ENCODE assay signal across 8 cellular contexts in genomic region chr1:159826436-159827101, GRCh38. TPM values are rescaled to one million over a fixed set of nuclear protein-coding genes. Genes with fewer than 3 reads are reported as not detected.
DNase-seq lines count a peak whose midpoint lies in the region; ATAC-seq and TF ChIP-seq lines count a peak whose summit lies in the region.

Gene SLAMF8, plus strand, starts transcription at chr1:159826873. Its CDS starts 26 bp downstream, at chr1:159826899.

- no peak within 1 kb of the TSS for H3K27ac ChIP-seq in CD4-positive, CD25-positive, alpha-beta regulatory T cell (ENCODE audit: insufficient read depth, low read length, poor library complexity, severe bottlenecking)
- H3K27ac ChIP-seq in upper lobe of left lung: peak within 1 kb of the TSS in 3 of 4 donors; percentile 51 to 70 (median 66)

- TF ChIP-seq EP300 in upper lobe of left lung (IDR thresholded peaks at IDR 0.05): no peak

- WGBS in upper lobe of left lung, 2 donors: 49 to 65% methylated on average over 11 of the region's 11 CpGs

- peak in 2 of 3 donors; percentile 13 to 68 for DNase-seq in CD4-positive, CD25-positive, alpha-beta regulatory T cell
- DNase-seq in Kasumi-1 (lab: John Stamatoyannopoulos, UW) (peak; percentile 32 to 51), activated gamma-delta T cell treated with Interleukin-2 at 50 U/mL for 16 hours (peak; percentile 68), upper lobe of left lung (peak in 1 of 2 donors; percentile 76), NCI-H1694 (lab: John Stamatoyannopoulos, UW) (no peak), GOT3 (lab: John Stamatoyannopoulos, UW) (no peak)
- peak; percentile 88 for DNase-seq in natural killer cell treated with Interleukin-12 subunit alpha and Interleukin-12 subunit beta and Interleukin-15 and Interleukin-18, amount 100 ng/mL, for 72 hours (ENCODE audit: low spot score)

- no peak within 1 kb of the TSS for H3K4me3 ChIP-seq in CD4-positive, CD25-positive, alpha-beta regulatory T cell (ENCODE audit: low read depth, low read length)
- H3K4me3 ChIP-seq in upper lobe of left lung: peak within 1 kb of the TSS in 3 of 4 donors; percentile 8 to 37 (median 30)

- H3K27me3 ChIP-seq in CD4-positive, CD25-positive, alpha-beta regulatory T cell (ENCODE audit: control insufficient read depth, insufficient read depth, low read length): no peaks in the 10 kb centered on the region
- no peaks in the 10 kb centered on the region for H3K27me3 ChIP-seq in upper lobe of left lung

- peak in 1 of 4 donors; percentile 38 for TF ChIP-seq POLR2A in upper lobe of left lung (IDR thresholded peaks at IDR 0.05)

- peaks cover 5% of the 10 kb centered on the region for H3K27me3 Mint-ChIP-seq in CD4-positive, CD25-positive, alpha-beta regulatory T cell
- peaks cover 17 to 26% of the 10 kb centered on the region in 2 donors for H3K27me3 Mint-ChIP-seq in natural killer cell treated with Interleukin-12 subunit alpha and Interleukin-12 subunit beta and Interleukin-15 and Interleukin-18, amount 100 ng/mL, for 72 hours

- H3K27ac Mint-ChIP-seq in CD4-positive, CD25-positive, alpha-beta regulatory T cell: peak within 1 kb of the TSS in 2 of 3 donors; percentile 67 to 76
- peak within 1 kb of the TSS; percentile 85 to 95 for H3K27ac Mint-ChIP-seq in natural killer cell treated with Interleukin-12 subunit alpha and Interleukin-12 subunit beta and Interleukin-15 and Interleukin-18, amount 100 ng/mL, for 72 hours

- no peaks in the 10 kb centered on the region for H3K9me3 ChIP-seq in CD4-positive, CD25-positive, alpha-beta regulatory T cell (ENCODE audit: control insufficient read depth in 2 of 2, low read length in 2 of 2)
- no peaks in the 10 kb centered on the region for H3K9me3 ChIP-seq in upper lobe of left lung

- peak within 1 kb of the TSS in 2 of 4 donors; percentile 39 to 59 for H3K4me3 Mint-ChIP-seq in CD4-positive, CD25-positive, alpha-beta regulatory T cell
- peak within 1 kb of the TSS; percentile 77 for H3K4me3 Mint-ChIP-seq in natural killer cell treated with Interleukin-12 subunit alpha and Interleukin-12 subunit beta and Interleukin-15 and Interleukin-18, amount 100 ng/mL, for 72 hours

- H3K4me1 Mint-ChIP-seq in CD4-positive, CD25-positive, alpha-beta regulatory T cell: peaks cover 6 to 32% (median 24%) of the 10 kb centered on the region in 4 donors
- peaks cover 79 to 80% of the 10 kb centered on the region in 2 donors for H3K4me1 Mint-ChIP-seq in natural killer cell treated with Interleukin-12 subunit alpha and Interleukin-12 subunit beta and Interleukin-15 and Interleukin-18, amount 100 ng/mL, for 72 hours (ENCODE audit: low read depth in 2 of 2)

- peaks cover 19% of the 10 kb centered on the region for H3K4me1 ChIP-seq in CD4-positive, CD25-positive, alpha-beta regulatory T cell (ENCODE audit: control insufficient read depth, insufficient read depth, low read length, poor library complexity, severe bottlenecking)
- peaks cover 7 to 36% (median 23%) of the 10 kb centered on the region in 4 donors for H3K4me1 ChIP-seq in upper lobe of left lung

- no peaks in the 10 kb centered on the region for H3K36me3 ChIP-seq in CD4-positive, CD25-positive, alpha-beta regulatory T cell (ENCODE audit: control insufficient read depth, insufficient read depth, low read length)
- no peaks in the 10 kb centered on the region for H3K36me3 ChIP-seq in upper lobe of left lung

- H3K9me3 Mint-ChIP-seq in CD4-positive, CD25-positive, alpha-beta regulatory T cell: peaks cover 0 to 1% (median 0%) of the 10 kb centered on the region in 7 donors
- no peaks in the 10 kb centered on the region for H3K9me3 Mint-ChIP-seq in natural killer cell treated with Interleukin-12 subunit alpha and Interleukin-12 subunit beta and Interleukin-15 and Interleukin-18, amount 100 ng/mL, for 72 hours

- no peaks in the 10 kb centered on the region for H3K36me3 Mint-ChIP-seq in CD4-positive, CD25-positive, alpha-beta regulatory T cell
- peaks cover 10% of the 10 kb centered on the region for H3K36me3 Mint-ChIP-seq in natural killer cell treated with Interleukin-12 subunit alpha and Interleukin-12 subunit beta and Interleukin-15 and Interleukin-18, amount 100 ng/mL, for 72 hours

- no peak for TF ChIP-seq CTCF in upper lobe of left lung (IDR thresholded peaks at IDR 0.05)

- peak; percentile 35 to 63 for ATAC-seq in CD4-positive, CD25-positive, alpha-beta regulatory T cell (ENCODE audit: low read depth in 2 of 2)
- peak; percentile 93 for ATAC-seq in natural killer cell treated with Interleukin-12 subunit alpha and Interleukin-12 subunit beta and Interleukin-15 and Interleukin-18, amount 100 ng/mL, for 72 hours
- peak in 1 of 2 donors; percentile 66 for ATAC-seq in upper lobe of left lung (ENCODE audit: low FRiP score in 2 of 2)
- ATAC-seq in HG02870 (IDR thresholded peaks at IDR 0.05; ENCODE audit: unreplicated experiment): no peak

RNA-seq across cellular contexts. Expression of gene SLAMF8, which starts in this region (rescaled TPM):
- not detected for total RNA-seq in CD4-positive, CD25-positive, alpha-beta regulatory T cell
- under 1 TPM in 1 of 4 donors, not detected in 3; 0.72 TPM for polyA plus RNA-seq in CD4-positive, CD25-positive, alpha-beta regulatory T cell
- total RNA-seq in natural killer cell treated with Interleukin-12 subunit alpha and Interleukin-12 subunit beta and Interleukin-15 and Interleukin-18, amount 100 ng/mL, for 72 hours: 1 to 10 TPM in 1 of 2 donors, under 1 TPM in 1; 0.29 to 2.1 TPM
- total RNA-seq in upper lobe of left lung: 10 to 100 TPM in 5 of 6 donors, 1 to 10 TPM in 1; 4.1 to 50.3 (median 27.6) TPM

Comparison
In these comparisons a context has a peak if more than half of its experiments do, and no peak if none do; other contexts are left out.
1. Peak in DNase-seq and ATAC-seq in CD4-positive, CD25-positive, alpha-beta regulatory T cell; RNA of the gene not detected or under 1 TPM.
2. DNase-seq: peak in Kasumi-1 (2 of 2), activated gamma-delta T cell treated with Interleukin-2 at 50 U/mL for 16 hours (single experiment) and natural killer cell treated with Interleukin-12 subunit alpha and Interleukin-12 subunit beta and Interleukin-15 and Interleukin-18, amount 100 ng/mL, for 72 hours (single experiment); none in NCI-H1694 (single experiment) and GOT3 (single experiment).